Comparison of ENCODE assay signal across 16 cellular contexts in genomic region chr22:36914383-36914752, GRCh38. TPM values are rescaled to one million over a fixed set of nuclear protein-coding genes. Genes with fewer than 3 reads are reported as not detected.
A peak's percentile ranks its signal among the peaks of the same experiment; 100 is the strongest.
DNase-seq lines count a peak whose midpoint lies in the region; ATAC-seq and TF ChIP-seq lines count a peak whose summit lies in the region.
"Had no signal": no experiment of that assay in that cellular context is flagged by ENCODE, and none has a peak within 500 bp of the region (broad histone marks: within the 10 kb centered on the region; RNA-seq: fewer than 3 reads in every experiment).

No MANE protein-coding gene starts in this region.

- peak overlapping the region; percentile 71 for H3K4me3 Mint-ChIP-seq in natural killer cell treated with Interleukin-12 subunit alpha and Interleukin-12 subunit beta and Interleukin-15 and Interleukin-18, amount 100 ng/mL, for 72 hours
- no peak overlapping the region for H3K4me3 Mint-ChIP-seq in natural killer cell
- peak overlapping the region; percentile 80 for H3K4me3 Mint-ChIP-seq in activated T-helper 1 cell treated with anti-CD3 and anti-CD28 coated beads, Interleukin-12 subunit alpha, Interleukin-12 subunit beta, Interleukin-2, Interleukin-4 antibody, amounts not matched to agents 30 ng/mL and 10 ng/mL and 1 ng/mL, durations not matched to agents 14 hours and 24 hours and 36 hours

- peak in 1 of 2 donors; percentile 51 for ATAC-seq in natural killer cell treated with Interleukin-12 subunit alpha and Interleukin-12 subunit beta and Interleukin-15 and Interleukin-18, amount 100 ng/mL, for 72 hours
- no peak for ATAC-seq in natural killer cell
- peak; percentile 41 for ATAC-seq in mucosa of descending colon
- no peak for ATAC-seq in upper lobe of right lung
- ATAC-seq in HG03095 (IDR thresholded peaks at IDR 0.05; ENCODE audit: unreplicated experiment), result no peak
- no peak for ATAC-seq in HG03378 (IDR thresholded peaks at IDR 0.05; ENCODE audit: unreplicated experiment)
- ATAC-seq: naive thymus-derived CD8-positive, alpha-beta T cell had no signal

- H3K4me1 Mint-ChIP-seq in natural killer cell treated with Interleukin-12 subunit alpha and Interleukin-12 subunit beta and Interleukin-15 and Interleukin-18, amount 100 ng/mL, for 72 hours (ENCODE audit: low read depth in 2 of 2), result peaks cover 0 to 17% of the 10 kb centered on the region in 2 donors
- peaks cover 0 to 5% of the 10 kb centered on the region in 2 donors for H3K4me1 Mint-ChIP-seq in natural killer cell
- H3K4me1 Mint-ChIP-seq in activated T-helper 1 cell treated with anti-CD3 and anti-CD28 coated beads, Interleukin-12 subunit alpha, Interleukin-12 subunit beta, Interleukin-2, Interleukin-4 antibody, amounts not matched to agents 30 ng/mL and 10 ng/mL and 1 ng/mL, durations not matched to agents 14 hours and 24 hours and 36 hours (ENCODE audit: low read depth), result peaks cover 22% of the 10 kb centered on the region

- H3K36me3 Mint-ChIP-seq in natural killer cell treated with Interleukin-12 subunit alpha and Interleukin-12 subunit beta and Interleukin-15 and Interleukin-18, amount 100 ng/mL, for 72 hours, result peaks cover 2% of the 10 kb centered on the region
- no peaks in the 10 kb centered on the region for H3K36me3 Mint-ChIP-seq in natural killer cell
- no peaks in the 10 kb centered on the region for H3K36me3 Mint-ChIP-seq in activated T-helper 1 cell treated with anti-CD3 and anti-CD28 coated beads, Interleukin-12 subunit alpha, Interleukin-12 subunit beta, Interleukin-2, Interleukin-4 antibody, amounts not matched to agents 30 ng/mL and 10 ng/mL and 1 ng/mL, durations not matched to agents 14 hours and 24 hours and 36 hours (ENCODE audit: low read depth)
- H3K36me3 Mint-ChIP-seq: naive thymus-derived CD8-positive, alpha-beta T cell had no signal

- H3K9me3 ChIP-seq in mucosa of descending colon (no peaks in the 10 kb centered on the region), upper lobe of right lung (no peaks in the 10 kb centered on the region)

- peak overlapping the region; percentile 73 for H3K27ac ChIP-seq in upper lobe of right lung

- H3K4me1 ChIP-seq in mucosa of descending colon (ENCODE audit: low read depth) (peaks cover 4% of the 10 kb centered on the region), upper lobe of right lung (peaks cover 10% of the 10 kb centered on the region)

- TF ChIP-seq CTCF in natural killer cell (IDR thresholded peaks at IDR 0.05) (no peak), mucosa of descending colon (IDR thresholded peaks at IDR 0.05) (no peak), upper lobe of right lung (IDR thresholded peaks at IDR 0.05) (no peak)

- H3K36me3 ChIP-seq in mucosa of descending colon (ENCODE audit: low read depth) (no peaks in the 10 kb centered on the region), upper lobe of right lung (no peaks in the 10 kb centered on the region)

- H3K27me3 ChIP-seq in upper lobe of right lung, result no peaks in the 10 kb centered on the region

- peaks cover 26 to 52% of the 10 kb centered on the region in 2 donors for H3K27me3 Mint-ChIP-seq in natural killer cell treated with Interleukin-12 subunit alpha and Interleukin-12 subunit beta and Interleukin-15 and Interleukin-18, amount 100 ng/mL, for 72 hours
- peaks cover 21 to 42% of the 10 kb centered on the region in 2 donors for H3K27me3 Mint-ChIP-seq in natural killer cell (ENCODE audit: low read depth in 2 of 2)
- H3K27me3 Mint-ChIP-seq in activated T-helper 1 cell treated with anti-CD3 and anti-CD28 coated beads, Interleukin-12 subunit alpha, Interleukin-12 subunit beta, Interleukin-2, Interleukin-4 antibody, amounts not matched to agents 30 ng/mL and 10 ng/mL and 1 ng/mL, durations not matched to agents 14 hours and 24 hours and 36 hours (ENCODE audit: insufficient read depth), result peaks cover 20% of the 10 kb centered on the region

- peak overlapping the region in 1 of 2 donors; percentile 65 for H3K27ac Mint-ChIP-seq in natural killer cell treated with Interleukin-12 subunit alpha and Interleukin-12 subunit beta and Interleukin-15 and Interleukin-18, amount 100 ng/mL, for 72 hours
- no peak overlapping the region for H3K27ac Mint-ChIP-seq in natural killer cell
- H3K27ac Mint-ChIP-seq in activated T-helper 1 cell treated with anti-CD3 and anti-CD28 coated beads, Interleukin-12 subunit alpha, Interleukin-12 subunit beta, Interleukin-2, Interleukin-4 antibody, amounts not matched to agents 30 ng/mL and 10 ng/mL and 1 ng/mL, durations not matched to agents 14 hours and 24 hours and 36 hours, result no peak overlapping the region

- H3K4me3 ChIP-seq in mucosa of descending colon (no peak overlapping the region), upper lobe of right lung (peak overlapping the region; percentile 50)

- intact Hi-C loops in natural killer cell (cut with micrococcal nuclease), result no loop called here
- intact Hi-C loops in activated T-helper 1 cell treated with anti-CD3 and anti-CD28 coated beads, Interleukin-12 subunit alpha, Interleukin-12 subunit beta, Interleukin-2, Interleukin-4 antibody, amounts not matched to agents 30 ng/mL and 10 ng/mL and 1 ng/mL, durations not matched to agents 14 hours and 24 hours and 36 hours (cut with micrococcal nuclease), result no loop called here
- intact Hi-C loops in mucosa of descending colon (cut with DNase I, micrococcal nuclease), result no loop called here
- intact Hi-C loops in upper lobe of right lung (cut with DNase I), result no loop called here

- DNase-seq in natural killer cell treated with Interleukin-12 subunit alpha and Interleukin-12 subunit beta and Interleukin-15 and Interleukin-18, amount 100 ng/mL, for 72 hours (ENCODE audit: low spot score), result no peak
- DNase-seq in natural killer cell, result no peak
- no peak for DNase-seq in activated T-helper 1 cell treated with anti-CD3 and anti-CD28 coated beads, Interleukin-12 subunit alpha, Interleukin-12 subunit beta, Interleukin-2, Interleukin-4 antibody, amounts not matched to agents 30 ng/mL and 10 ng/mL and 1 ng/mL, durations not matched to agents 14 hours and 24 hours and 36 hours (ENCODE audit: low spot score)
- no peak for DNase-seq in mucosa of descending colon
- no peak for DNase-seq in upper lobe of right lung
- DNase-seq in OCI-M1 (lab: John Stamatoyannopoulos, UW), result no peak
- DNase-seq: activated gamma-delta T cell treated with Interleukin-2 at 50 U/mL for 16 hours; IMR-90; left cardiac atrium; naive thymus-derived CD8-positive, alpha-beta T cell; NCI-H1105; NCI-H2227 treated with DMSO at 0.1 percent for 48 hours had no signal

- no peaks in the 10 kb centered on the region for H3K9me3 Mint-ChIP-seq in natural killer cell treated with Interleukin-12 subunit alpha and Interleukin-12 subunit beta and Interleukin-15 and Interleukin-18, amount 100 ng/mL, for 72 hours
- H3K9me3 Mint-ChIP-seq in natural killer cell, result no peaks in the 10 kb centered on the region
- H3K9me3 Mint-ChIP-seq in activated T-helper 1 cell treated with anti-CD3 and anti-CD28 coated beads, Interleukin-12 subunit alpha, Interleukin-12 subunit beta, Interleukin-2, Interleukin-4 antibody, amounts not matched to agents 30 ng/mL and 10 ng/mL and 1 ng/mL, durations not matched to agents 14 hours and 24 hours and 36 hours, result no peaks in the 10 kb centered on the region

RNA-seq across cellular contexts. Expression of gene CSF2RB, which starts 0.9 kb away (rescaled TPM):
- total RNA-seq in natural killer cell treated with Interleukin-12 subunit alpha and Interleukin-12 subunit beta and Interleukin-15 and Interleukin-18, amount 100 ng/mL, for 72 hours, result 10 to 100 TPM in 1 of 2 donors, 1 to 10 TPM in 1; 5.0 to 47.9 TPM
- 100 to 1,000 TPM in 1 of 3 donors, 1 to 10 TPM in 2; 3.8 to 274 (median 8.2) TPM for total RNA-seq in natural killer cell
- total RNA-seq in activated T-helper 1 cell treated with anti-CD3 and anti-CD28 coated beads, Interleukin-12 subunit alpha, Interleukin-12 subunit beta, Interleukin-2, Interleukin-4 antibody, amounts not matched to agents 30 ng/mL and 10 ng/mL and 1 ng/mL, durations not matched to agents 14 hours and 24 hours and 36 hours, result 11.7 and 11.8 TPM in 2 replicates
- total RNA-seq in mucosa of descending colon, result 1 to 10 TPM; 4.1 to 8.1 (median 5.3) TPM
- total RNA-seq in upper lobe of right lung, result 27.2 TPM
- total RNA-seq: H4, IMR-90, SK-MEL-5 had no signal

RNA-seq across cellular contexts. Expression of gene NCF4, which starts 53.6 kb away (rescaled TPM):
- total RNA-seq in natural killer cell treated with Interleukin-12 subunit alpha and Interleukin-12 subunit beta and Interleukin-15 and Interleukin-18, amount 100 ng/mL, for 72 hours, result 10 to 100 TPM; 24.2 to 53.1 TPM
- 10 to 100 TPM in 1 of 3 donors, 1 to 10 TPM in 2; 2.6 to 33.2 (median 3.1) TPM for total RNA-seq in natural killer cell
- total RNA-seq in activated T-helper 1 cell treated with anti-CD3 and anti-CD28 coated beads, Interleukin-12 subunit alpha, Interleukin-12 subunit beta, Interleukin-2, Interleukin-4 antibody, amounts not matched to agents 30 ng/mL and 10 ng/mL and 1 ng/mL, durations not matched to agents 14 hours and 24 hours and 36 hours, result 15.6 and 17.3 TPM in 2 replicates
- 10 to 100 TPM in 2 of 3 donors, 1 to 10 TPM in 1; 6.3 to 15.2 (median 14.8) TPM for total RNA-seq in mucosa of descending colon
- 37.0 TPM for total RNA-seq in upper lobe of right lung
- total RNA-seq: H4, IMR-90, SK-MEL-5 had no signal
